In the genomic region with DNA sequence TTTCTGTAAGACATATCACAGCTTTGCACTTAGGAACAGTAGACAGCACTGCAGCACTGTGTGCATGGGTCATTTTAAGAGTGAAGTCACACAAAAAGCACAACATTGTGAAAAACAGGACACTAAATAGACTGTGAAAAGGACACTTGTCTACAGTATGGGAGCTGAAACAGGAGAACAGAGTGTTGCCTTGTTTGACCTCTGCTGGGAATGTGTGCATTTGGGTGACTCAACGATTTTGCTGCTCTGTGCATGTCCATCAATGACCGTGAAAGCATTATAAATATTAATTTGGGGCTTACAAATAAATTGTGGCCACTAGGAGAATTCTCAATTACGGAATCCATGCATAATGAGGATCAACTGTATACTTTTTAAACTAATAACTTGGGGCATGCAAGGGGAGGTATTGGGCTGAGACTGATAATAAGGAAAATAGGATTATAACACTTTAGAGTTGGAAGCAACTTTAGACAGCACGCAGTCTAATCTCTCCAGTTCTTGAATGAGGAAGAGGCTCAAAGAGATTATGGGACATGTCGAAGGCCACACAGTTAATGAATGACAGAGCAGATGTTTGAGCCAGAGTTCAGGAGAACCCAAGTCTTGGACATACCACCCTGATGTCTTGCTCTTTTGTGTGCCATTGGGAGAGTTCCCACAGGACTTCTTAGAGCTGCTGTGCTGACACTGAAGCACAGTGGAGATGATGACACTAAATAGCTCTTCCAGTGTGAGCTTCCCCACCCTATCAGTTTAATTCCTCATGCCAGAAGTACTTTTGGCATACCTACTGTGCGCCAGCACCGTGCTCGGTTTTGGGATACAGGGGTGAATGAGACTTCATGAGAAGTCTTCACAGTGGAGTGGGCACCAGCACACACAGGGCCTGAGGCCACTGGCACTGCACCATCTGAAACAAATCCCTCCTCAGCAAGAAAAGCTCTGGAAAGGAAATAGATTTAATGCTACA, we compare ENCODE assay signal across 17 cellular contexts.
"Had no signal": no experiment of that assay in that cellular context is flagged by ENCODE, and none has a peak within 500 bp of the region (broad histone marks: within the 10 kb centered on the region; RNA-seq: fewer than 3 reads in every experiment).

No MANE protein-coding gene starts in this region.

- H3K27ac ChIP-seq: testis had no signal

- H3K9me3 ChIP-seq: testis had no signal

- H3K9me3 Mint-ChIP-seq: central memory CD8-positive, alpha-beta T cell had no signal

- H3K4me3 ChIP-seq: lung, testis had no signal

- H3K4me1 ChIP-seq: testis had no signal

- ATAC-seq: activated naive CD4-positive, alpha-beta T cell treated with anti-CD3 and anti-CD28 coated beads, Interleukin-2, amount 50 U/mL, for 72 hours; effector memory CD8-positive, alpha-beta T cell; naive thymus-derived CD8-positive, alpha-beta T cell; sciatic nerve; stimulated activated naive CD8-positive, alpha-beta T cell treated with anti-CD3 and anti-CD28 coated beads, Interleukin-15, amount 100 ng/mL, for 72 hours had no signal

- H3K36me3 Mint-ChIP-seq: activated naive CD4-positive, alpha-beta T cell treated with anti-CD3 and anti-CD28 coated beads, Interleukin-2, amount 50 U/mL, for 72 hours; brain; naive thymus-derived CD8-positive, alpha-beta T cell had no signal

- H3K27me3 ChIP-seq: testis had no signal

- H3K4me3 Mint-ChIP-seq: brain; central memory CD8-positive, alpha-beta T cell; dendritic cell treated with granulocyte-macrophage colony-stimulating factor and Interleukin-4, amounts not matched to agents 40 ng/mL and 50 ng/mL, for 4 days; effector memory CD8-positive, alpha-beta T cell; naive thymus-derived CD8-positive, alpha-beta T cell; stimulated activated naive CD8-positive, alpha-beta T cell treated with anti-CD3 and anti-CD28 coated beads, Interleukin-15, amount 100 ng/mL, for 72 hours; T-helper 1 cell treated with Interleukin-12 subunit alpha and Interleukin-12 subunit beta and Interleukin-4 antibody, amounts not matched to agents 30 μg/mL and 1 μg/mL, for 36 hours had no signal

- H3K27me3 Mint-ChIP-seq: brain; dendritic cell treated with granulocyte-macrophage colony-stimulating factor and Interleukin-4, amounts not matched to agents 40 ng/mL and 50 ng/mL, for 4 days had no signal

- H3K4me1 Mint-ChIP-seq: central memory CD8-positive, alpha-beta T cell; naive thymus-derived CD8-positive, alpha-beta T cell; stimulated activated naive CD8-positive, alpha-beta T cell treated with anti-CD3 and anti-CD28 coated beads, Interleukin-15, amount 100 ng/mL, for 72 hours had no signal

- DNase-seq: activated CD4-positive, alpha-beta T cell treated with anti-CD3 and anti-CD28 coated beads, Interleukin-2, amount 50 U/mL, for 1 hour; activated effector memory CD4-positive, alpha-beta T cell treated with Interleukin-2 at 50 U/mL for 16 hours; amniotic stem cell; effector memory CD8-positive, alpha-beta T cell; hypothalamus; naive thymus-derived CD8-positive, alpha-beta T cell; stimulated activated CD4-positive, alpha-beta T cell treated with anti-CD3 and anti-CD28 coated beads, Interleukin-4, amount 100 ng/mL, for 1 hour; stimulated activated CD8-positive, alpha-beta memory T cell treated with anti-CD3 and anti-CD28 coated beads, Interleukin-4, amount 100 ng/mL, for 48 hours; stimulated activated naive CD8-positive, alpha-beta T cell treated with anti-CD3 and anti-CD28 coated beads, Interleukin-15, amount 100 ng/mL, for 72 hours; testis had no signal

- H3K27ac Mint-ChIP-seq: activated naive CD4-positive, alpha-beta T cell treated with anti-CD3 and anti-CD28 coated beads, Interleukin-2, amount 50 U/mL, for 72 hours; brain; dendritic cell treated with granulocyte-macrophage colony-stimulating factor and Interleukin-4, amounts not matched to agents 40 ng/mL and 50 ng/mL, for 4 days; effector memory CD8-positive, alpha-beta T cell; naive thymus-derived CD8-positive, alpha-beta T cell; stimulated activated naive CD8-positive, alpha-beta T cell treated with anti-CD3 and anti-CD28 coated beads, Interleukin-15, amount 100 ng/mL, for 72 hours; T-helper 1 cell treated with Interleukin-12 subunit alpha and Interleukin-12 subunit beta and Interleukin-4 antibody, amounts not matched to agents 30 μg/mL and 1 μg/mL, for 36 hours had no signal
